Comparison of ENCODE assay signal across 8 cellular contexts in genomic region chr7:16753932-16754571, GRCh38. TPM values are rescaled to one million over a fixed set of nuclear protein-coding genes. Genes with fewer than 3 reads are reported as not detected.
DNase-seq lines count a peak whose midpoint lies in the region; ATAC-seq, FAIRE-seq and TF ChIP-seq lines count a peak whose summit lies in the region.

No MANE protein-coding gene starts in this region.

- in situ Hi-C loops in HepG2 (cut with HindIII; ENCODE audit: extremely low pct_ligation_motif_present, low pct_unique_long_range_greater_than_20kb), result no loop called here

- no peak overlapping the region for H3K27ac Mint-ChIP-seq in activated naive CD4-positive, alpha-beta T cell treated with anti-CD3 and anti-CD28 coated beads for 36 hours

- peak; percentile 11 for DNase-seq in activated naive CD4-positive, alpha-beta T cell treated with anti-CD3 and anti-CD28 coated beads for 36 hours
- DNase-seq in activated naive CD4-positive, alpha-beta T cell (lab: John Stamatoyannopoulos, UW), result no peak
- DNase-seq in SHP77 treated with DMSO at 0.1 percent for 48 hours (lab: John Stamatoyannopoulos, UW) (peak; percentile 64), choroid plexus epithelial cell (ENCODE audit: low read depth) (no peak), HepG2 (ENCODE audit: low spot score) (peak; percentile 8)

- H3K27me3 ChIP-seq in HepG2 (ENCODE audit: control insufficient read depth in 1 of 2, insufficient read depth in 2 of 2, low read length in 2 of 2) (peaks cover 0 to 13% of the 10 kb centered on the region in 2 experiments; a peak in 3 of 5 replicates), stomach smooth muscle (ENCODE audit: control insufficient read depth in 1 of 2, insufficient read depth in 2 of 2, low read length in 2 of 2) (peaks cover 2 to 13% of the 10 kb centered on the region in 2 donors)

- WGBS in HepG2 (ENCODE audit: low lambda C conversion rate), result 1% methylated on average over 30 of the region's 52 CpGs

- H3K9ac ChIP-seq in HepG2 (ENCODE audit: insufficient read depth, low read depth, low read length) (peak overlapping the region; percentile 46; the same call in 1 of the 2 replicates), stomach smooth muscle (ENCODE audit: low read length in 2 of 2) (peak overlapping the region in 1 of 2 donors; percentile 48)

- H3K9me3 ChIP-seq in HepG2 (ENCODE audit: low read length) (no peaks in the 10 kb centered on the region), stomach smooth muscle (ENCODE audit: control insufficient read depth in 2 of 2, low read length in 2 of 2) (no peaks in the 10 kb centered on the region)

- TF ChIP-seq CTCF in choroid plexus epithelial cell (conservative IDR thresholded peaks at IDR 0.05; ENCODE audit: low read depth, low read length), result no peak
- TF ChIP-seq CTCF in HepG2 (CRISPR knock-in tag; IDR thresholded peaks at IDR 0.05), result no peak

- peaks cover 31% of the 10 kb centered on the region for H3K27me3 Mint-ChIP-seq in activated naive CD4-positive, alpha-beta T cell treated with anti-CD3 and anti-CD28 coated beads for 36 hours (ENCODE audit: low read depth)

- no peak for TF ChIP-seq EP300 in HepG2 (IDR thresholded peaks at IDR 0.05; ENCODE audit: low read depth in 2 of 2, low read length in 2 of 2)
- TF ChIP-seq EP300 in HepG2 (CRISPR knock-in tag; IDR thresholded peaks at IDR 0.05; ENCODE audit: borderline replicate concordance), result no peak

- peak overlapping the region; percentile 76 for H3K4me3 Mint-ChIP-seq in activated naive CD4-positive, alpha-beta T cell treated with anti-CD3 and anti-CD28 coated beads for 36 hours

- H3K27ac ChIP-seq in HepG2 (ENCODE audit: extremely low read length, insufficient read depth, low read length) (peak overlapping the region; percentile 17), stomach smooth muscle (ENCODE audit: low read length) (no peak overlapping the region)

- CTCF ChIA-PET in activated naive CD4-positive, alpha-beta T cell treated with anti-CD3 and anti-CD28 coated beads for 36 hours (lab: Charles Lee), result interaction anchor here (0.6 kb wide), 1 partner anchor 515 kb away, joined by 3 read pairs; no protein-coding TSS in a partner anchor
- CTCF ChIA-PET in HepG2 (lab: Yijun Ruan, JAX; ENCODE audit: low intra/inter-chr PET ratio, low total read pairs), result no interaction called here

- peaks cover 10% of the 10 kb centered on the region for H3K4me1 Mint-ChIP-seq in activated naive CD4-positive, alpha-beta T cell treated with anti-CD3 and anti-CD28 coated beads for 36 hours (ENCODE audit: low read depth)

- intact Hi-C loops in activated naive CD4-positive, alpha-beta T cell treated with anti-CD3 and anti-CD28 coated beads for 36 hours (cut with micrococcal nuclease), result loop anchor here (1.0 to 2.0 kb wide), 2 partner anchors 108 to 333 kb away; partner anchors contain the start of genes BZW2 and CRPPA
- intact Hi-C loops in HepG2 (cut with micrococcal nuclease; ENCODE audit: unreplicated experiment), result no loop called here

- H3K79me2 ChIP-seq in HepG2 (ENCODE audit: insufficient read depth, low read length), result no peaks in the 10 kb centered on the region

- TF ChIP-seq POLR2A in HepG2 (IDR thresholded peaks at IDR 0.05; ENCODE audit: insufficient read depth in 1 of 2, low read depth in 2 of 2, low read length in 2 of 2), result no peak

- H4K20me1 ChIP-seq in HepG2 (ENCODE audit: insufficient read depth, low read length), result no peaks in the 10 kb centered on the region

- H3K4me1 ChIP-seq in HepG2 (ENCODE audit: insufficient read depth, low read length) (peaks cover 15% of the 10 kb centered on the region; the same call in 1 of the 2 replicates), stomach smooth muscle (ENCODE audit: control insufficient read depth, insufficient read depth, low read length) (no peaks in the 10 kb centered on the region)

- TF ChIP-seq RAD21 in HepG2 (CRISPR knock-in tag; IDR thresholded peaks at IDR 0.05), result no peak

- H3K36me3 Mint-ChIP-seq in activated naive CD4-positive, alpha-beta T cell treated with anti-CD3 and anti-CD28 coated beads for 36 hours (ENCODE audit: low read depth), result no peaks in the 10 kb centered on the region

- H3K9me3 Mint-ChIP-seq in activated naive CD4-positive, alpha-beta T cell treated with anti-CD3 and anti-CD28 coated beads for 36 hours, result no peaks in the 10 kb centered on the region

- H3K4me2 ChIP-seq in HepG2 (ENCODE audit: low read depth, low read length), result peak overlapping the region; percentile 89

- H3K36me3 ChIP-seq in HepG2 (replicated peaks in 1 of 2; ENCODE audit: control insufficient read depth in 1 of 2, insufficient read depth in 2 of 2, low read length in 2 of 2) (no peaks in the 10 kb centered on the region), stomach smooth muscle (ENCODE audit: control insufficient read depth in 2 of 2, insufficient read depth in 2 of 2, low read length in 2 of 2) (no peaks in the 10 kb centered on the region)

- no peak for FAIRE-seq in HepG2 (lab: Jason Lieb, UNC)

- POLR2A ChIA-PET in HepG2 (lab: Yijun Ruan, JAX), result no interaction called here

- ATAC-seq in HG03432 (IDR thresholded peaks at IDR 0.05; ENCODE audit: unreplicated experiment) (peak; percentile 28), HepG2 (peak; percentile 73), GM21423 (IDR thresholded peaks at IDR 0.05; ENCODE audit: unreplicated experiment) (no peak)

- no peak overlapping the region for H2AFZ ChIP-seq in HepG2 (ENCODE audit: low read length)

- H3K4me3 ChIP-seq in choroid plexus epithelial cell (ENCODE audit: low read depth, low read length), result peak overlapping the region; percentile 80
- peak overlapping the region; percentile 62 to 80 (median 71); a peak in 5 of 6 replicates for H3K4me3 ChIP-seq in HepG2 (replicated peaks in 1 of 3; ENCODE audit: insufficient read depth in 1 of 3, low read depth in 2 of 3, low read length in 3 of 3)
- H3K4me3 ChIP-seq in stomach smooth muscle (ENCODE audit: low read length in 2 of 2), result peak overlapping the region; percentile 76 to 81

- no TSS peak for BruUV-seq in HepG2 (replicated peaks; lab: Mats Ljungman, UMichigan)

TF ChIP-seq in HepG2, 621 proteins besides CTCF, POLR2A, EP300 and RAD21 (continues in another document):
- no peak for TF ChIP-seq ZNF556 (CRISPR knock-in tag; IDR thresholded peaks at IDR 0.05; ENCODE audit: borderline replicate concordance)
- no peak for TF ChIP-seq PAWR (CRISPR knock-in tag; IDR thresholded peaks at IDR 0.05; ENCODE audit: borderline replicate concordance)
- 0 out of 2 replicates have a peak, but pooled peaks have one; percentile 35 for TF ChIP-seq SAFB2 (CRISPR knock-in tag; IDR thresholded peaks at IDR 0.05; ENCODE audit: borderline replicate concordance, low read depth)
- TF ChIP-seq ZNF713 (CRISPR knock-in tag; IDR thresholded peaks at IDR 0.05), result no peak

RNA-seq across cellular contexts. Expression of gene TSPAN13, which starts 0.5 kb away (rescaled TPM):
- total RNA-seq in activated naive CD4-positive, alpha-beta T cell treated with anti-CD3 and anti-CD28 coated beads for 36 hours, result under 1 TPM; 0.35 to 0.52 TPM
- 4.7 and 6.2 TPM in 2 replicates for total RNA-seq in HepG2 (2016; rRNA removed; fragmentation: Illumina TruSeq; extraction: Trizol)
- 3.1 and 3.7 TPM in 2 replicates for total RNA-seq in HepG2 (2016; cell fraction: cytosol; rRNA removed; fragmentation: Illumina TruSeq; extraction: Trizol; ENCODE audit: low read depth)
- total RNA-seq in HepG2 (2016; cell fraction: insoluble cytoplasmic fraction; rRNA removed; fragmentation: Illumina TruSeq; extraction: Trizol), result 4.8 and 7.0 TPM in 2 replicates
- total RNA-seq in HepG2 (2016; cell fraction: membrane; rRNA removed; fragmentation: Illumina TruSeq; extraction: Trizol), result 5.3 and 5.7 TPM in 2 replicates
- 7.2 and 7.6 TPM in 2 replicates for total RNA-seq in HepG2 (2016; cell fraction: nucleus; rRNA removed; fragmentation: Illumina TruSeq; extraction: Trizol)
- polyA plus RNA-seq in HepG2 (2011; rRNA removed), result 5.8 and 6.4 TPM in 2 replicates
- polyA plus RNA-seq in HepG2 (2011; cell fraction: cytosol; rRNA removed), result 2.9 and 4.7 TPM in 2 replicates
- 0.72 and 1.4 TPM in 2 replicates for polyA plus RNA-seq in HepG2 (2011; cell fraction: nucleus; rRNA removed)
- 4.5 and 4.8 TPM in 2 replicates for polyA plus RNA-seq in HepG2 (2012)
- 6.5 and 8.4 TPM in 2 replicates for polyA plus RNA-seq in HepG2 (2016; cell fraction: cytosol; fragmentation: Illumina TruSeq; extraction: Trizol; ENCODE audit: low read depth)
- 8.4 and 8.8 TPM in 2 replicates for polyA plus RNA-seq in HepG2 (2016; cell fraction: insoluble cytoplasmic fraction; fragmentation: Illumina TruSeq; extraction: Trizol; ENCODE audit: low read depth)
- 9.8 and 11.1 TPM in 2 replicates for polyA plus RNA-seq in HepG2 (2016; cell fraction: membrane; fragmentation: Illumina TruSeq; extraction: Trizol; ENCODE audit: low read depth)
- 18.0 and 18.5 TPM in 2 replicates for polyA plus RNA-seq in HepG2 (2016; cell fraction: nucleus; fragmentation: Illumina TruSeq; extraction: Trizol; ENCODE audit: insufficient read depth, low read depth)
- polyA minus RNA-seq in HepG2 (2011; rRNA and poly(A)+ RNA removed; ENCODE audit: low replicate concordance), result 2.2 and 2.7 TPM in 2 replicates
- polyA minus RNA-seq in HepG2 (2011; cell fraction: cytosol; rRNA and poly(A)+ RNA removed), result 1.1 and 4.4 TPM in 2 replicates
- polyA minus RNA-seq in HepG2 (2011; cell fraction: nucleus; rRNA and poly(A)+ RNA removed), result 1.0 and 1.5 TPM in 2 replicates

RNA-seq across cellular contexts. Expression of gene AGR2, which starts 50.7 kb away (rescaled TPM):
- not detected for total RNA-seq in activated naive CD4-positive, alpha-beta T cell treated with anti-CD3 and anti-CD28 coated beads for 36 hours
- total RNA-seq in HepG2 (2016; rRNA removed; fragmentation: Illumina TruSeq; extraction: Trizol), result 1.3 and 2.9 TPM in 2 replicates
- 0.88 and 1.6 TPM in 2 replicates for total RNA-seq in HepG2 (2016; cell fraction: cytosol; rRNA removed; fragmentation: Illumina TruSeq; extraction: Trizol; ENCODE audit: low read depth)
- total RNA-seq in HepG2 (2016; cell fraction: insoluble cytoplasmic fraction; rRNA removed; fragmentation: Illumina TruSeq; extraction: Trizol), result 2.5 and 2.9 TPM in 2 replicates
- total RNA-seq in HepG2 (2016; cell fraction: membrane; rRNA removed; fragmentation: Illumina TruSeq; extraction: Trizol), result 1.3 and 1.4 TPM in 2 replicates
- total RNA-seq in HepG2 (2016; cell fraction: nucleus; rRNA removed; fragmentation: Illumina TruSeq; extraction: Trizol), result 3.7 and 5.2 TPM in 2 replicates
- 1.7 and 2.2 TPM in 2 replicates for polyA plus RNA-seq in HepG2 (2011; rRNA removed)
- 5.0 and 7.9 TPM in 2 replicates for polyA plus RNA-seq in HepG2 (2011; cell fraction: cytosol; rRNA removed)
- 0.51 and 1.4 TPM in 2 replicates for polyA plus RNA-seq in HepG2 (2011; cell fraction: nucleus; rRNA removed)
- polyA plus RNA-seq in HepG2 (2012), result 1.3 and 2.3 TPM in 2 replicates
- 0.35 and 1.4 TPM in 2 replicates for polyA plus RNA-seq in HepG2 (2016; cell fraction: cytosol; fragmentation: Illumina TruSeq; extraction: Trizol; ENCODE audit: low read depth)
- polyA plus RNA-seq in HepG2 (2016; cell fraction: insoluble cytoplasmic fraction; fragmentation: Illumina TruSeq; extraction: Trizol; ENCODE audit: low read depth), result 1.1 and 2.6 TPM in 2 replicates
- 0.48 and 1.1 TPM in 2 replicates for polyA plus RNA-seq in HepG2 (2016; cell fraction: membrane; fragmentation: Illumina TruSeq; extraction: Trizol; ENCODE audit: low read depth)
- polyA plus RNA-seq in HepG2 (2016; cell fraction: nucleus; fragmentation: Illumina TruSeq; extraction: Trizol; ENCODE audit: insufficient read depth, low read depth), result 4.6 and 6.6 TPM in 2 replicates
- polyA minus RNA-seq in HepG2 (2011; rRNA and poly(A)+ RNA removed; ENCODE audit: low replicate concordance), result 2.1 and 4.6 TPM in 2 replicates
- polyA minus RNA-seq in HepG2 (2011; cell fraction: cytosol; rRNA and poly(A)+ RNA removed), result 0.88 and 1.9 TPM in 2 replicates
- 0.25 TPM in 1 of 2 replicates, not detected in the other for polyA minus RNA-seq in HepG2 (2011; cell fraction: nucleus; rRNA and poly(A)+ RNA removed)

Comparison
In these comparisons a context has a peak if more than half of its experiments do, and no peak if none do; other contexts are left out.
1. DNase-seq: peak in activated naive CD4-positive, alpha-beta T cell treated with anti-CD3 and anti-CD28 coated beads for 36 hours (single experiment), SHP77 treated with DMSO at 0.1 percent for 48 hours (single experiment) and HepG2 (single experiment); none in activated naive CD4-positive, alpha-beta T cell (0 of 4) and choroid plexus epithelial cell (single experiment).
2. Peak in every context shown above with its lines, with median percentiles within 50 percentile points of each other: H3K4me3 ChIP-seq.